Comparison of ENCODE assay signal across 8 cellular contexts in genomic region chr16:70251651-70252354, GRCh38. TPM values are rescaled to one million over a fixed set of nuclear protein-coding genes. Genes with fewer than 3 reads are reported as not detected.
DNase-seq lines count a peak whose midpoint lies in the region; ATAC-seq and TF ChIP-seq lines count a peak whose summit lies in the region.

EXOSC6 (minus strand) TSS chr16:70251940; CDS start chr16:70251900, 40 bp downstream.

- H4K20me1 ChIP-seq in fibroblast of lung (ENCODE audit: control insufficient read depth, extremely low read depth, insufficient read depth, low read length): no peaks in the 10 kb centered on the region

- peaks cover 25% of the 10 kb centered on the region for H3K36me3 ChIP-seq in fibroblast of lung (ENCODE audit: control insufficient read depth, insufficient read depth, low read length)

- peak; percentile 89 to 92 for ATAC-seq in naive thymus-derived CD8-positive, alpha-beta T cell
- peak; percentile 88 to 91 for ATAC-seq in stimulated activated naive B cell treated with anti-CD40 and anti-IgM and Interleukin-4, amounts not matched to agents 10 μg/mL and 1 μg/mL and 100 μg/mL, for 72 hours (replicated peaks)

- DNase-seq in ELF-1 (ENCODE audit: low read depth, low spot score) (peak; percentile 97), GOT3 (lab: John Stamatoyannopoulos, UW) (peak; percentile 69), LHCN-M2 (ENCODE audit: low read depth) (peak; percentile 91), RKO (ENCODE audit: low spot score) (peak; percentile 95), activated T-helper 1 cell treated with Interleukin-2 at 50 U/mL for 16 hours (ENCODE audit: low read depth) (peak; percentile 90), fibroblast of lung (ENCODE audit: low read depth in 2 of 2) (peak; percentile 92)
- peak; percentile 86 to 95 (median 90) for DNase-seq in naive thymus-derived CD8-positive, alpha-beta T cell
- DNase-seq in stimulated activated naive B cell treated with anti-CD40 and anti-IgM and Interleukin-4, amounts not matched to agents 10 μg/mL and 1 μg/mL and 100 μg/mL, for 72 hours: peak; percentile 90

- TF ChIP-seq CTCF in fibroblast of lung (conservative IDR thresholded peaks at IDR 0.05 in 1 of 2, IDR thresholded peaks at IDR 0.05 in 1 of 2; ENCODE audit: low read depth in 1 of 2, low read length in 2 of 2): peak; percentile 74 to 88

- peak within 1 kb of the TSS; percentile 90 for H3K4me2 ChIP-seq in fibroblast of lung (ENCODE audit: extremely low read depth, insufficient read depth, low read length)

- H3K4me3 ChIP-seq in fibroblast of lung (replicated peaks in 1 of 4; ENCODE audit: control extremely low read depth in 1 of 4, insufficient read depth in 1 of 4, low read depth in 3 of 4, low read length in 4 of 4): peak within 1 kb of the TSS; percentile 55 to 65 (median 62)

- peaks cover 4 to 28% (median 16%) of the 10 kb centered on the region in 4 donors for H3K4me1 Mint-ChIP-seq in naive thymus-derived CD8-positive, alpha-beta T cell
- H3K4me1 Mint-ChIP-seq in stimulated activated naive B cell treated with anti-CD40 and anti-IgM and Interleukin-4, amounts not matched to agents 10 μg/mL and 1 μg/mL and 100 μg/mL, for 72 hours: peaks cover 8 to 24% of the 10 kb centered on the region in 2 donors

- no peaks in the 10 kb centered on the region for H3K9me3 ChIP-seq in fibroblast of lung (ENCODE audit: control insufficient read depth, insufficient read depth, low read depth, low read length)

- H3K79me2 ChIP-seq in fibroblast of lung (ENCODE audit: control insufficient read depth, insufficient read depth, low read length): peaks cover 21% of the 10 kb centered on the region

- no peaks in the 10 kb centered on the region for H3K9me3 Mint-ChIP-seq in naive thymus-derived CD8-positive, alpha-beta T cell
- no peaks in the 10 kb centered on the region for H3K9me3 Mint-ChIP-seq in stimulated activated naive B cell treated with anti-CD40 and anti-IgM and Interleukin-4, amounts not matched to agents 10 μg/mL and 1 μg/mL and 100 μg/mL, for 72 hours

- no peaks in the 10 kb centered on the region for H3K27me3 Mint-ChIP-seq in naive thymus-derived CD8-positive, alpha-beta T cell
- no peaks in the 10 kb centered on the region for H3K27me3 Mint-ChIP-seq in stimulated activated naive B cell treated with anti-CD40 and anti-IgM and Interleukin-4, amounts not matched to agents 10 μg/mL and 1 μg/mL and 100 μg/mL, for 72 hours

- no peaks in the 10 kb centered on the region for H3K4me1 ChIP-seq in fibroblast of lung (ENCODE audit: control insufficient read depth, extremely low read depth, insufficient read depth, low read length)

- POLR2A ChIA-PET in naive thymus-derived CD8-positive, alpha-beta T cell (lab: Charles Lee): interaction anchor here (0.6 to 2.4 kb wide), 10 partner anchors 9 to 273 kb away, joined by 3 to 10 read pairs (median 3); partner anchors contain the start of genes AARS1 and DDX19A

- peak within 1 kb of the TSS; percentile 73 for H3K9ac ChIP-seq in fibroblast of lung (ENCODE audit: insufficient read depth, low read length)

- H3K27ac ChIP-seq in fibroblast of lung (ENCODE audit: insufficient read depth, low read length): peak within 1 kb of the TSS; percentile 70

- no peak within 1 kb of the TSS for H2AFZ ChIP-seq in fibroblast of lung (ENCODE audit: low read length)

- peaks cover 0 to 42% (median 3%) of the 10 kb centered on the region in 3 donors for H3K36me3 Mint-ChIP-seq in naive thymus-derived CD8-positive, alpha-beta T cell
- peaks cover 29 to 38% of the 10 kb centered on the region in 2 donors for H3K36me3 Mint-ChIP-seq in stimulated activated naive B cell treated with anti-CD40 and anti-IgM and Interleukin-4, amounts not matched to agents 10 μg/mL and 1 μg/mL and 100 μg/mL, for 72 hours

- H3K4me3 Mint-ChIP-seq in naive thymus-derived CD8-positive, alpha-beta T cell: peak within 1 kb of the TSS; percentile 83 to 95 (median 91)
- peak within 1 kb of the TSS; percentile 87 to 94 for H3K4me3 Mint-ChIP-seq in stimulated activated naive B cell treated with anti-CD40 and anti-IgM and Interleukin-4, amounts not matched to agents 10 μg/mL and 1 μg/mL and 100 μg/mL, for 72 hours

- H3K27ac Mint-ChIP-seq in naive thymus-derived CD8-positive, alpha-beta T cell: peak within 1 kb of the TSS; percentile 90 to 98 (median 95)
- H3K27ac Mint-ChIP-seq in stimulated activated naive B cell treated with anti-CD40 and anti-IgM and Interleukin-4, amounts not matched to agents 10 μg/mL and 1 μg/mL and 100 μg/mL, for 72 hours: peak within 1 kb of the TSS; percentile 98

- H3K27me3 ChIP-seq in fibroblast of lung (ENCODE audit: control insufficient read depth, insufficient read depth, low read length): no peaks in the 10 kb centered on the region

RNA-seq across cellular contexts. Expression of gene EXOSC6, which starts in this region (rescaled TPM):
- 31.3 and 33.4 TPM in 2 replicates for total RNA-seq in LHCN-M2 (2014; rRNA removed)
- 8.2 TPM for polyA plus RNA-seq in LHCN-M2 (2012)
- 47.2 and 49.6 TPM in 2 replicates for total RNA-seq in fibroblast of lung
- polyA plus RNA-seq in fibroblast of lung: 8.6 and 12.0 TPM in 2 replicates
- 5.6 and 9.4 TPM in 2 replicates for polyA plus RNA-seq in fibroblast of lung (2012)
- polyA minus RNA-seq in fibroblast of lung (ENCODE audit: low replicate concordance): 9.9 and 12.3 TPM in 2 replicates
- total RNA-seq in naive thymus-derived CD8-positive, alpha-beta T cell: 10 to 100 TPM; 38.7 to 39.3 TPM
- polyA plus RNA-seq in naive thymus-derived CD8-positive, alpha-beta T cell: 10 to 100 TPM in 2 of 3 donors, 1 to 10 TPM in 1; 8.0 to 18.0 (median 16.5) TPM

Comparison
In these comparisons a context has a peak if more than half of its experiments do, and no peak if none do; other contexts are left out.
1. Peak in every context shown above with its lines: DNase-seq, ATAC-seq, H3K4me3 ChIP-seq and H3K27ac ChIP-seq.